Comparison of ENCODE assay signal across 30 cellular contexts in genomic region chr11:68287419-68287818, GRCh38.
"Had no signal": no experiment of that assay in that cellular context is flagged by ENCODE, and none has a peak within 500 bp of the region (broad histone marks: within the 10 kb centered on the region; RNA-seq: fewer than 3 reads in every experiment).

No MANE protein-coding gene starts in this region.

- H2AFZ ChIP-seq: neural progenitor cell had no signal

- H3K4me2 ChIP-seq: neural progenitor cell, smooth muscle cell had no signal

- H3K4me1 ChIP-seq: neural progenitor cell, right atrium auricular region, right lobe of liver, testis, thyroid gland, transverse colon, vagina had no signal

- H3K36me3 Mint-ChIP-seq: mesothelial cell of epicardium, natural killer cell, neural progenitor cell had no signal

- H3K27me3 ChIP-seq: left lung, neural progenitor cell, neutrophil, ovary, right atrium auricular region, right lobe of liver, stomach, testis, thyroid gland, transverse colon, upper lobe of left lung, vagina had no signal

- H3K27ac ChIP-seq: left lung, neural progenitor cell, neutrophil, ovary, right atrium auricular region, right lobe of liver, testis, thyroid gland, transverse colon, upper lobe of left lung, vagina had no signal

- H3K27me3 Mint-ChIP-seq: naive B cell; stimulated activated naive B cell treated with anti-CD40 and anti-IgM and Interleukin-4, amounts not matched to agents 10 μg/mL and 1 μg/mL and 100 μg/mL, for 72 hours had no signal

- FAIRE-seq: islet of Langerhans, kidney had no signal

- H3K36me3 ChIP-seq: left lung, neural progenitor cell, neutrophil, ovary, right atrium auricular region, right lobe of liver, stomach, thyroid gland, transverse colon, upper lobe of left lung, vagina had no signal

- DNase-seq: kidney; left colon; left lung; mesendoderm; naive B cell; natural killer cell; nephron progenitor cell; occipital lobe; ovary; right lobe of liver; stimulated activated CD4-positive, alpha-beta T cell treated with anti-CD3 and anti-CD28 coated beads, Interleukin-1b, Interleukin-23, amount 100 ng/mL, for 48 hours; stimulated activated CD4-positive, alpha-beta T cell treated with anti-CD3 and anti-CD28 coated beads, Interleukin-2, amount 100 ng/mL, for 48 hours; stimulated activated CD4-positive, alpha-beta T cell treated with anti-CD3 and anti-CD28 coated beads, Interleukin-4, amount 100 ng/mL, for 4 hours; stimulated activated CD8-positive, alpha-beta memory T cell treated with anti-CD3 and anti-CD28 coated beads, Interleukin-4, amount 100 ng/mL, for 48 hours; stimulated activated naive B cell treated with anti-CD40 and anti-IgM and Interleukin-4, amounts not matched to agents 10 μg/mL and 1 μg/mL and 100 μg/mL, for 72 hours; stimulated activated naive CD8-positive, alpha-beta T cell treated with anti-CD3 and anti-CD28 coated beads, Interleukin-15, Interleukin-2, amounts not matched to agents 100 U/mL and 50 U/mL, for 24 hours; stomach; testis; thyroid gland; transverse colon; upper lobe of left lung had no signal

- H3K4me3 Mint-ChIP-seq: mesothelial cell of epicardium; naive B cell; natural killer cell; nephron progenitor cell; neural progenitor cell; stimulated activated naive B cell treated with anti-CD40 and anti-IgM and Interleukin-4, amounts not matched to agents 10 μg/mL and 1 μg/mL and 100 μg/mL, for 72 hours had no signal

- H3K9ac ChIP-seq: neural progenitor cell had no signal

- H3K4me3 ChIP-seq: left lung, lung, neural progenitor cell, ovary, right atrium auricular region, right lobe of liver, smooth muscle cell, testis, thyroid gland, transverse colon, upper lobe of left lung, vagina had no signal

- H3K27ac Mint-ChIP-seq: mesothelial cell of epicardium; natural killer cell; nephron progenitor cell; neural progenitor cell; progenitor cell of endocrine pancreas; stimulated activated naive B cell treated with anti-CD40 and anti-IgM and Interleukin-4, amounts not matched to agents 10 μg/mL and 1 μg/mL and 100 μg/mL, for 72 hours had no signal

- ATAC-seq: left colon; left lung; natural killer cell; stimulated activated naive B cell treated with anti-CD40 and anti-IgM and Interleukin-4, amounts not matched to agents 10 μg/mL and 1 μg/mL and 100 μg/mL, for 72 hours; stimulated activated naive CD8-positive, alpha-beta T cell treated with anti-CD3 and anti-CD28 coated beads, Interleukin-15, Interleukin-2, amounts not matched to agents 100 U/mL and 50 U/mL, for 24 hours had no signal

- H3K9me3 ChIP-seq: neutrophil, ovary, right atrium auricular region, right lobe of liver, testis, thyroid gland, transverse colon, upper lobe of left lung, vagina had no signal

- H3K4me1 Mint-ChIP-seq: mesothelial cell of epicardium, nephron progenitor cell, neural progenitor cell had no signal
